In the genomic region with DNA sequence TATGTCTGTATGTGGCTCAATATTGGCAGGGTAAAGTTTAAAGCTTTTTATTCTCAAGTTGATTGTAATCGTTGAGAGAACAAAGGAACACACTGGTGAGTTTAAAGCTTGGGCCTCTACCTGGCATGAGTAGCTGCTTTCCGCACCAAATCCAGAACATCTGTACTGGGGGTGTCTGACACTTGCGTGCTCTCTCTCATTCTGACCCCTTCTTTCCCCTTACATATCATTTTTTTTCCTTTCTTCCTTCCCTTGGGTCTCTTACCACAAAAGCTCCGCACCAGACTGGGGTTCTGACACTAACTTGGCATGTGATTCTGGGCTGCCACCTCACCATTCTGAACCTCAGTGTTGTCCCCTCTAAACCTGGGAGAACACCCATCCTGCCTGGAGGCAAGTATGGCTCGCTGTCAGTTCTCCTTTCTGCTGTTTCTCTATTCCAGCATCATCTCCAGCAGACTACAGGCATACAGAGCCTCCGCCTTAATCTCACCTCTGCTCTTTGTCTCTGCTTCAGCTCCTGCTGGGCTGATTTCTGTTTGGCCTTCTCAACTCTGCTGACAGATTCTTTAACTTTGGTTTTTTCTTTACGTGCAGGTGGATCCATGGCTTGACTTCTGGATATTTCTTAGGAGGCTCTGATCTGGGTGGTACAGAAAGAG, we compare ENCODE assay signal across 6 cellular contexts. TPM values are rescaled to one million over a fixed set of nuclear protein-coding genes. Genes with fewer than 3 reads are reported as not detected.
DNase-seq lines count a peak whose midpoint lies in the region; ATAC-seq and TF ChIP-seq lines count a peak whose summit lies in the region.

No MANE protein-coding gene starts in this region.

- peak overlapping the region; percentile 87 for H3K4me3 Mint-ChIP-seq in T-helper 2 cell treated with Interferon-gamma antibody and Interleukin-4, amounts not matched to agents 5 μg/mL and 100 μg/mL, for 36 hours

- DNase-seq in NCI-H1417 (lab: John Stamatoyannopoulos, UW), result peak in 2 of 3 experiments; percentile 54 to 73
- no peak for DNase-seq in NCI-H1417 treated with DMSO at 0.1 percent for 48 hours (lab: John Stamatoyannopoulos, UW)
- no peak for DNase-seq in T-helper 2 cell treated with Interferon-gamma antibody and Interleukin-4, amounts not matched to agents 5 μg/mL and 100 μg/mL, for 36 hours (ENCODE audit: low spot score)
- no peak for DNase-seq in upper lobe of right lung
- no peak for DNase-seq in posterior cingulate gyrus

- peaks cover 2% of the 10 kb centered on the region for H3K27me3 Mint-ChIP-seq in T-helper 2 cell treated with Interferon-gamma antibody and Interleukin-4, amounts not matched to agents 5 μg/mL and 100 μg/mL, for 36 hours (ENCODE audit: low read depth)

- no peaks in the 10 kb centered on the region for H3K36me3 ChIP-seq in upper lobe of right lung

- H3K4me1 Mint-ChIP-seq in T-helper 2 cell treated with Interferon-gamma antibody and Interleukin-4, amounts not matched to agents 5 μg/mL and 100 μg/mL, for 36 hours (ENCODE audit: low read depth), result peaks cover 20% of the 10 kb centered on the region

- H3K27me3 ChIP-seq in upper lobe of right lung, result no peaks in the 10 kb centered on the region

- peak overlapping the region; percentile 81 for H3K4me3 ChIP-seq in iPS-11a (ENCODE audit: low read depth, low read length)
- peak overlapping the region; percentile 76 for H3K4me3 ChIP-seq in upper lobe of right lung

- no peaks in the 10 kb centered on the region for H3K9me3 Mint-ChIP-seq in T-helper 2 cell treated with Interferon-gamma antibody and Interleukin-4, amounts not matched to agents 5 μg/mL and 100 μg/mL, for 36 hours

- H3K36me3 Mint-ChIP-seq in T-helper 2 cell treated with Interferon-gamma antibody and Interleukin-4, amounts not matched to agents 5 μg/mL and 100 μg/mL, for 36 hours (ENCODE audit: low read depth), result peaks cover 7% of the 10 kb centered on the region

- ATAC-seq in upper lobe of right lung, result no peak

- H3K27ac ChIP-seq in upper lobe of right lung, result peak overlapping the region; percentile 97

- no peak for TF ChIP-seq CTCF in upper lobe of right lung (IDR thresholded peaks at IDR 0.05)

- H3K27ac Mint-ChIP-seq in T-helper 2 cell treated with Interferon-gamma antibody and Interleukin-4, amounts not matched to agents 5 μg/mL and 100 μg/mL, for 36 hours, result peak overlapping the region; percentile 87

- intact Hi-C loops in upper lobe of right lung (cut with DNase I) (no loop called here), posterior cingulate gyrus (cut with DNase I) (loop anchor here (2.0 to 5.0 kb wide), 2 partner anchors 31 to 106 kb away; partner anchors contain the start of gene ZNF691)

- H3K4me1 ChIP-seq in upper lobe of right lung, result peaks cover 22% of the 10 kb centered on the region

- no peaks in the 10 kb centered on the region for H3K9me3 ChIP-seq in upper lobe of right lung

RNA-seq across cellular contexts. Expression of gene ERMAP, which starts 0.9 kb away (rescaled TPM):
- total RNA-seq in upper lobe of right lung, result 18.2 TPM

RNA-seq across cellular contexts. Expression of gene SVBP, which starts 1.1 kb away (rescaled TPM):
- total RNA-seq in upper lobe of right lung, result 19.4 TPM

RNA-seq across cellular contexts. Expression of gene ZNF691, which starts 30.3 kb away (rescaled TPM):
- 8.2 TPM for total RNA-seq in upper lobe of right lung

RNA-seq across cellular contexts. Expression of gene TMEM269, which starts 31.3 kb away (rescaled TPM):
- not detected for total RNA-seq in upper lobe of right lung

RNA-seq across cellular contexts. Expression of gene C1orf50, which starts 49.0 kb away (rescaled TPM):
- 6.1 TPM for total RNA-seq in upper lobe of right lung

Comparison
In these comparisons a context has a peak if more than half of its experiments do, and no peak if none do; other contexts are left out.
1. DNase-seq: peak in NCI-H1417 (2 of 3); none in NCI-H1417 treated with DMSO at 0.1 percent for 48 hours (single experiment), T-helper 2 cell treated with Interferon-gamma antibody and Interleukin-4, amounts not matched to agents 5 μg/mL and 100 μg/mL, for 36 hours (single experiment), upper lobe of right lung (single experiment) and posterior cingulate gyrus (0 of 10).